In the genomic region with DNA sequence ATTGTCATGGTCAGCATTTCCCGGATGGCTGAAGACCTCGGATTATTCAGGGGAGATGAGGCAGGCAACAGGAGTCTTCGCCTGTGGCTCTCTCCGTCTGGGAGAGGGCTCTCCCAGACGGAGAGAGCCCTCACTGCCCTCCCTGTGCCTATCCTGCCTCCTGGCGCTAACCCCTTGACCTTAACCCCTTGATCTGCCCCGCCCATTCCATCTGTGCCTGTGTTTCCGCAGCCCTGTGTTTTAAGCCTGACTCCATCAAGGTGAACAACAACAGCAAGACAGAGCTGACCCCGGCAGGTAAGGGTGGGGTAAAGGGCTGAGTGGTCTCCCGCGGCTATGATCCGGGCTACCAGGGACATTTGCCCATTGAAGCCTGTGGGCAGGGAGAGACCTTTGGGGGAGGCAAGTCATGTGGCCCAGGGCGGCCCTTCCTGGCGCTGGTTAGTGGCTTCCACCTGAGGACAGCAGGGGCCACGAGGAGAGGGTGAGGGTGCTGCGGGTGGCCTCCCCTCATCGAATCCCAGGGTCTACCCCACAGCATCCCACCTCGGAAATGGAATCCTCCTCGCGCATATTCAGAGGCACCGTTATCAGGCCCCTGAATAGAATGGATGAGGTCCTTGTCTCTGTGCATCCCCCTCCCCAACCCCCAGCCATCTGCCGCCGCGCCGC, we compare ENCODE assay signal across 13 cellular contexts. TPM values are rescaled to one million over a fixed set of nuclear protein-coding genes. Genes with fewer than 3 reads are reported as not detected.
DNase-seq lines count a peak whose midpoint lies in the region; ATAC-seq, FAIRE-seq and TF ChIP-seq lines count a peak whose summit lies in the region.
"Had no signal": no experiment of that assay in that cellular context is flagged by ENCODE, and none has a peak within 500 bp of the region (broad histone marks: within the 10 kb centered on the region; RNA-seq: fewer than 3 reads in every experiment).

No MANE protein-coding gene starts in this region.

- no peak for FAIRE-seq in keratinocyte (lab: Jason Lieb, UNC)

- peaks cover 60% of the 10 kb centered on the region for H3K27me3 Mint-ChIP-seq in activated T-cell treated with anti-CD3 and anti-CD28 coated beads, Interleukin-2, amount 50 U/mL, for 72 hours (ENCODE audit: low read depth)
- peaks cover 67% of the 10 kb centered on the region for H3K27me3 Mint-ChIP-seq in activated naive CD8-positive, alpha-beta T cell treated with anti-CD3 and anti-CD28 coated beads for 36 hours
- peaks cover 77% of the 10 kb centered on the region for H3K27me3 Mint-ChIP-seq in stimulated activated naive CD8-positive, alpha-beta T cell treated with anti-CD3 and anti-CD28 coated beads, Interleukin-15, amount 100 ng/mL, for 72 hours

- peak overlapping the region; percentile 52 for H3K4me2 ChIP-seq in keratinocyte (ENCODE audit: control insufficient read depth, extremely low read depth, insufficient read depth, low read depth, low read length)

- peak overlapping the region in 1 of 3 experiments; percentile 11 for H3K4me3 ChIP-seq in keratinocyte (ENCODE audit: control insufficient read depth in 2 of 3, extremely low read depth in 1 of 3, insufficient read depth in 2 of 3, low read depth in 1 of 3, low read length in 3 of 3)

- H3K27ac ChIP-seq in keratinocyte (ENCODE audit: control insufficient read depth, insufficient read depth, low read length) = no peak overlapping the region

- no peaks in the 10 kb centered on the region for H4K20me1 ChIP-seq in keratinocyte (ENCODE audit: control insufficient read depth, extremely low read depth, insufficient read depth, low read length)

- no peak for ATAC-seq in activated T-cell treated with anti-CD3 and anti-CD28 coated beads, Interleukin-2, amount 50 U/mL, for 72 hours (replicated peaks in 1 of 2)
- ATAC-seq in stimulated activated naive CD8-positive, alpha-beta T cell treated with anti-CD3 and anti-CD28 coated beads, Interleukin-15, amount 100 ng/mL, for 72 hours = no peak
- ATAC-seq in GM18505 (IDR thresholded peaks at IDR 0.05; ENCODE audit: unreplicated experiment) (no peak), GM21825 (IDR thresholded peaks at IDR 0.05; ENCODE audit: unreplicated experiment) (no peak), GM19324 (IDR thresholded peaks at IDR 0.05; ENCODE audit: low FRiP score, unreplicated experiment) (no peak)

- H3K36me3 ChIP-seq in keratinocyte (ENCODE audit: control insufficient read depth in 2 of 2, extremely low read depth in 1 of 2, insufficient read depth in 2 of 2, low read length in 2 of 2) = no peaks in the 10 kb centered on the region

- no peaks in the 10 kb centered on the region for H3K79me2 ChIP-seq in keratinocyte (ENCODE audit: control insufficient read depth, insufficient read depth, low read length)

- H3K9me1 ChIP-seq in keratinocyte (ENCODE audit: control insufficient read depth, extremely low read depth, insufficient read depth, low read length) = no peaks in the 10 kb centered on the region

- no peak overlapping the region for H3K9ac ChIP-seq in keratinocyte (ENCODE audit: control insufficient read depth, extremely low read depth, insufficient read depth, low read length)

- peaks cover 19% of the 10 kb centered on the region for H3K4me1 Mint-ChIP-seq in activated T-cell treated with anti-CD3 and anti-CD28 coated beads, Interleukin-2, amount 50 U/mL, for 72 hours (ENCODE audit: low read depth)
- peaks cover 10% of the 10 kb centered on the region for H3K4me1 Mint-ChIP-seq in activated naive CD8-positive, alpha-beta T cell treated with anti-CD3 and anti-CD28 coated beads for 36 hours
- H3K4me1 Mint-ChIP-seq in stimulated activated naive CD8-positive, alpha-beta T cell treated with anti-CD3 and anti-CD28 coated beads, Interleukin-15, amount 100 ng/mL, for 72 hours = peaks cover 22% of the 10 kb centered on the region

- no peaks in the 10 kb centered on the region for H3K9me3 ChIP-seq in keratinocyte (ENCODE audit: control insufficient read depth, low read depth, low read length)

- no peaks in the 10 kb centered on the region for H3K9me3 Mint-ChIP-seq in activated T-cell treated with anti-CD3 and anti-CD28 coated beads, Interleukin-2, amount 50 U/mL, for 72 hours
- H3K9me3 Mint-ChIP-seq in activated naive CD8-positive, alpha-beta T cell treated with anti-CD3 and anti-CD28 coated beads for 36 hours = no peaks in the 10 kb centered on the region
- no peaks in the 10 kb centered on the region for H3K9me3 Mint-ChIP-seq in stimulated activated naive CD8-positive, alpha-beta T cell treated with anti-CD3 and anti-CD28 coated beads, Interleukin-15, amount 100 ng/mL, for 72 hours

- H3K27me3 ChIP-seq in keratinocyte (ENCODE audit: control insufficient read depth, extremely low read depth, insufficient read depth, low read length) = peaks cover 43% of the 10 kb centered on the region

- no peak overlapping the region for H3K27ac Mint-ChIP-seq in activated T-cell treated with anti-CD3 and anti-CD28 coated beads, Interleukin-2, amount 50 U/mL, for 72 hours
- H3K27ac Mint-ChIP-seq in activated naive CD8-positive, alpha-beta T cell treated with anti-CD3 and anti-CD28 coated beads for 36 hours = no peak overlapping the region
- H3K27ac Mint-ChIP-seq in stimulated activated naive CD8-positive, alpha-beta T cell treated with anti-CD3 and anti-CD28 coated beads, Interleukin-15, amount 100 ng/mL, for 72 hours = no peak overlapping the region

- no peak for TF ChIP-seq POLR2A in GM18505 (IDR thresholded peaks at IDR 0.05; ENCODE audit: borderline replicate concordance, extremely low read depth, insufficient read depth, insufficient read length)

- dilution Hi-C loops in keratinocyte (cut with MboI; ENCODE audit: extremely low pct_ligation_motif_present, low sequenced_read_pairs) = no loop called here

- no peaks in the 10 kb centered on the region for H3K4me1 ChIP-seq in keratinocyte (ENCODE audit: control insufficient read depth, extremely low read depth, insufficient read depth, low read length)

- no peak for DNase-seq in activated T-cell treated with anti-CD3 and anti-CD28 coated beads, Interleukin-2, amount 50 U/mL, for 72 hours
- no peak for DNase-seq in activated T-cell treated with anti-CD3 and anti-CD28 coated beads, Interleukin-2, amount 50 U/mL, for 1 hour
- DNase-seq in activated naive CD8-positive, alpha-beta T cell treated with anti-CD3 and anti-CD28 coated beads for 36 hours = no peak
- no peak for DNase-seq in keratinocyte (ENCODE audit: low read depth, low spot score)
- no peak for DNase-seq in stimulated activated naive CD8-positive, alpha-beta T cell treated with anti-CD3 and anti-CD28 coated beads, Interleukin-15, amount 100 ng/mL, for 72 hours
- DNase-seq: activated naive CD4-positive, alpha-beta T cell treated with Interleukin-2 at 50 U/mL for 16 hours; effector CD8-positive, alpha-beta T cell; GDM1; NCI-H1417 treated with DMSO at 0.1 percent for 48 hours; OCI-M1 had no signal

- H3K4me3 Mint-ChIP-seq in activated T-cell treated with anti-CD3 and anti-CD28 coated beads, Interleukin-2, amount 50 U/mL, for 72 hours = peak overlapping the region; percentile 69 to 72
- H3K4me3 Mint-ChIP-seq in activated naive CD8-positive, alpha-beta T cell treated with anti-CD3 and anti-CD28 coated beads for 36 hours = peak overlapping the region; percentile 60
- peak overlapping the region; percentile 75 to 82 for H3K4me3 Mint-ChIP-seq in stimulated activated naive CD8-positive, alpha-beta T cell treated with anti-CD3 and anti-CD28 coated beads, Interleukin-15, amount 100 ng/mL, for 72 hours

- H2AFZ ChIP-seq in keratinocyte (ENCODE audit: control insufficient read depth, low read length) = no peak overlapping the region

- TF ChIP-seq CTCF in keratinocyte (optimal IDR thresholded peaks at IDR 0.05 in 1 of 3, IDR thresholded peaks at IDR 0.05 in 1 of 3, conservative IDR thresholded peaks at IDR 0.05 in 1 of 3; ENCODE audit: extremely low read depth in 1 of 3, insufficient read depth in 2 of 3, low read length in 3 of 3) = no peak

- no peaks in the 10 kb centered on the region for H3K36me3 Mint-ChIP-seq in activated T-cell treated with anti-CD3 and anti-CD28 coated beads, Interleukin-2, amount 50 U/mL, for 72 hours (ENCODE audit: insufficient read depth in 2 of 2)
- no peaks in the 10 kb centered on the region for H3K36me3 Mint-ChIP-seq in activated naive CD8-positive, alpha-beta T cell treated with anti-CD3 and anti-CD28 coated beads for 36 hours

RNA-seq across cellular contexts. Expression of gene MUC12, which starts 4.2 kb away (rescaled TPM):
- 1 to 10 TPM in 1 of 2 donors, not detected in 1; 1.6 TPM for total RNA-seq in activated T-cell treated with anti-CD3 and anti-CD28 coated beads, Interleukin-2, amount 50 U/mL, for 72 hours
- under 1 TPM in 1 of 2 experiments, not detected in 1; 0.66 TPM for total RNA-seq in activated naive CD8-positive, alpha-beta T cell treated with anti-CD3 and anti-CD28 coated beads for 36 hours
- polyA plus RNA-seq in keratinocyte = 0.24 to 0.33 TPM in 2 of 3 replicates, not detected in the other
- 0.26 TPM for polyA plus RNA-seq in keratinocyte (2011; ENCODE audit: low read depth)
- 0.26 TPM in 2 replicates for polyA plus RNA-seq in keratinocyte (2011; cell fraction: cytosol; rRNA removed)
- polyA plus RNA-seq in keratinocyte (2011; cell fraction: nucleus; rRNA removed) = 0.22 and 0.61 TPM in 2 replicates
- 0.45 and 0.53 TPM in 2 replicates for polyA plus RNA-seq in keratinocyte (2012; ENCODE audit: low replicate concordance)
- 0.03 TPM in 1 of 3 replicates, not detected in the others for polyA minus RNA-seq in keratinocyte
- not detected for polyA minus RNA-seq in keratinocyte (2011; cell fraction: cytosol; rRNA and poly(A)+ RNA removed)
- 0.08 and 0.11 TPM in 2 replicates for polyA minus RNA-seq in keratinocyte (2011; cell fraction: nucleus; rRNA and poly(A)+ RNA removed)

RNA-seq across cellular contexts. Expression of gene MUC3A, which starts 15.9 kb away (rescaled TPM):
- not detected for total RNA-seq in activated T-cell treated with anti-CD3 and anti-CD28 coated beads, Interleukin-2, amount 50 U/mL, for 72 hours
- total RNA-seq in activated naive CD8-positive, alpha-beta T cell treated with anti-CD3 and anti-CD28 coated beads for 36 hours = not detected
- 0.06 to 1.2 TPM (median 0.10 TPM) in 3 replicates for polyA plus RNA-seq in keratinocyte
- polyA plus RNA-seq in keratinocyte (2011; ENCODE audit: low read depth) = 0.25 TPM
- 1.9 and 2.3 TPM in 2 replicates for polyA plus RNA-seq in keratinocyte (2011; cell fraction: cytosol; rRNA removed)
- 2.0 TPM in 2 replicates for polyA plus RNA-seq in keratinocyte (2011; cell fraction: nucleus; rRNA removed)
- polyA plus RNA-seq in keratinocyte (2012; ENCODE audit: low replicate concordance) = 1.8 and 1.9 TPM in 2 replicates
- polyA minus RNA-seq in keratinocyte = 0.26 to 1.1 TPM (median 0.83 TPM) in 3 replicates
- not detected for polyA minus RNA-seq in keratinocyte (2011; cell fraction: cytosol; rRNA and poly(A)+ RNA removed)
- polyA minus RNA-seq in keratinocyte (2011; cell fraction: nucleus; rRNA and poly(A)+ RNA removed) = 0.53 and 0.62 TPM in 2 replicates

RNA-seq across cellular contexts. Expression of gene MUC17, which starts 54.7 kb away (rescaled TPM):
- not detected for total RNA-seq in activated T-cell treated with anti-CD3 and anti-CD28 coated beads, Interleukin-2, amount 50 U/mL, for 72 hours
- not detected for total RNA-seq in activated naive CD8-positive, alpha-beta T cell treated with anti-CD3 and anti-CD28 coated beads for 36 hours
- polyA plus RNA-seq in keratinocyte = not detected in 3 replicates
- not detected for polyA plus RNA-seq in keratinocyte (2011; ENCODE audit: low read depth)
- not detected in 2 replicates for polyA plus RNA-seq in keratinocyte (2011; cell fraction: cytosol; rRNA removed)
- polyA plus RNA-seq in keratinocyte (2011; cell fraction: nucleus; rRNA removed) = not detected in 2 replicates
- polyA plus RNA-seq in keratinocyte (2012; ENCODE audit: low replicate concordance) = not detected in 2 replicates
- polyA minus RNA-seq in keratinocyte = 0.03 TPM in 1 of 3 replicates, not detected in the others
- polyA minus RNA-seq in keratinocyte (2011; cell fraction: cytosol; rRNA and poly(A)+ RNA removed) = not detected
- not detected in 2 replicates for polyA minus RNA-seq in keratinocyte (2011; cell fraction: nucleus; rRNA and poly(A)+ RNA removed)
